ENCODE assay signal across 1 cellular context in genomic region chr5:154487541-154487940, GRCh38.
A peak's percentile ranks its signal among the peaks of the same experiment; 100 is the strongest.
TF ChIP-seq lines count a peak whose summit lies in the region.

No MANE protein-coding gene starts in this region.

TF ChIP-seq in SK-N-SH, 30 proteins besides CTCF, POLR2A, EP300 and RAD21 (continued from another document):
- TF ChIP-seq REST (IDR thresholded peaks at IDR 0.05; ENCODE audit: low read depth, low read length) = no peak
- no peak for TF ChIP-seq JUND (IDR thresholded peaks at IDR 0.05)
- TF ChIP-seq FOXJ3 (CRISPR knock-in tag; IDR thresholded peaks at IDR 0.05) = peak; percentile 91
- TF ChIP-seq, protein P1, sequence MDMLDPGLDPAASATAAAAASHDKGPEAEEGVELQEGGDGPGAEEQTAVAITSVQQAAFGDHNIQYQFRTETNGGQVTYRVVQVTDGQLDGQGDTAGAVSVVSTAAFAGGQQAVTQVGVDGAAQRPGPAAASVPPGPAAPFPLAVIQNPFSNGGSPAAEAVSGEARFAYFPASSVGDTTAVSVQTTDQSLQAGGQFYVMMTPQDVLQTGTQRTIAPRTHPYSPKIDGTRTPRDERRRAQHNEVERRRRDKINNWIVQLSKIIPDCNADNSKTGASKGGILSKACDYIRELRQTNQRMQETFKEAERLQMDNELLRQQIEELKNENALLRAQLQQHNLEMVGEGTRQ (IDR thresholded peaks at IDR 0.05; ENCODE audit: borderline replicate concordance, low read depth, low read length) = no peak
- TF ChIP-seq TCF12 (IDR thresholded peaks at IDR 0.05) = peak; percentile 31; the same call in 1 of the 2 replicates
- TF ChIP-seq RXRA (IDR thresholded peaks at IDR 0.05; ENCODE audit: borderline replicate concordance, low read depth) = no peak
- TF ChIP-seq NFIC (IDR thresholded peaks at IDR 0.05; ENCODE audit: borderline replicate concordance) = no peak
- TF ChIP-seq RCOR1 (IDR thresholded peaks at IDR 0.05; ENCODE audit: low read length) = peak; percentile 91
- TF ChIP-seq FOSL2 (IDR thresholded peaks at IDR 0.05; ENCODE audit: borderline replicate concordance, low read depth) = no peak
- no peak for TF ChIP-seq EZH2phosphoT487 (IDR thresholded peaks at IDR 0.05; ENCODE audit: borderline replicate concordance, low read depth)
- TF ChIP-seq, protein P2, sequence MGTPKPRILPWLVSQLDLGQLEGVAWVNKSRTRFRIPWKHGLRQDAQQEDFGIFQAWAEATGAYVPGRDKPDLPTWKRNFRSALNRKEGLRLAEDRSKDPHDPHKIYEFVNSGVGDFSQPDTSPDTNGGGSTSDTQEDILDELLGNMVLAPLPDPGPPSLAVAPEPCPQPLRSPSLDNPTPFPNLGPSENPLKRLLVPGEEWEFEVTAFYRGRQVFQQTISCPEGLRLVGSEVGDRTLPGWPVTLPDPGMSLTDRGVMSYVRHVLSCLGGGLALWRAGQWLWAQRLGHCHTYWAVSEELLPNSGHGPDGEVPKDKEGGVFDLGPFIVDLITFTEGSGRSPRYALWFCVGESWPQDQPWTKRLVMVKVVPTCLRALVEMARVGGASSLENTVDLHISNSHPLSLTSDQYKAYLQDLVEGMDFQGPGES (IDR thresholded peaks at IDR 0.05; ENCODE audit: low read depth, low read length) = no peak
- TF ChIP-seq YY1 (IDR thresholded peaks at IDR 0.05; ENCODE audit: low read depth) = no peak
